ENCODE assay signal across 8 cellular contexts in the genomic region with DNA sequence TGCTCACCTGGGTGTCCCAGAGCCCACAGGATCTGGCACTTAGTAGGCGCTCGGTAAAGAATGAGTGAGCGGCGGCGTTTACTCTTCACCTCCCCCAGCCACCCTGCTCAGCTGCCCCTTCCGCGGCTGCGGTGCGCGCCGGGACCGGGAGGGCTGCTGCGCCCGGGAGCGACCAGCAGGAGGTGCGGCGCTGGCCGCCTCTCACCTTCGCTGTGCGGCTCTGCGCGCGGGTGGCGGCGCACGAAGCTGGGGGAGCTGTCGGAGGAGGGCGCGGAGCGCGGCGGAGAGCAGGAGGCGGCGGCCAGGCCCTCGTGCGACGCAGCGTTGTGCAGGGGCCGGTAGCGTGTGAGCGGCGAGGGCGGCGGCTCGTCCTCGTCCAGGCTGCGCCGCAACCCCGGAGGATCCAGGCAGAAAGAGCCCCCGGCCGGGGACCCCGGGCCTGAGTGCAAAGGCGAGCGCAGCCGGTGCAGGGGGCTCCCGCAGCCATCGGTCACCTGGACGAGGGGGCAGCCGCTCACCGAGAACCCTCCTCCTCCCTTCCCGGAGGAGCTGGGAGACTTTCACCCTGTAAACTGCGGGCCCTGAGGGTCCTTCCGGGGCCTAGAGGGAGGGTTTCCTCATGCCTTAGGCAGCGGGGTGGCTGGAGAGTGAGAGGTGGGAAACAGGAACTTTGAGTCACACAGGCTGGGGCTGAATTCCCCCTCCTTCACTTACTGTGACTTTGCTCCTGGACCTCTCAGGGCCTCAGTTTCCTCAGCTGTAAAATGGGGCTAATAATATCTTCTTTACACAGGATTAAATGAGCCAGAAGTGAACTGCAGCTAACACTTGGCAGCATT. TPM values are rescaled to one million over a fixed set of nuclear protein-coding genes. Genes with fewer than 3 reads are reported as not detected.
DNase-seq lines count a peak whose midpoint lies in the region; ATAC-seq, FAIRE-seq and TF ChIP-seq lines count a peak whose summit lies in the region.

No MANE protein-coding gene starts in this region.

- H3K36me3 ChIP-seq in gastroesophageal sphincter: no peaks in the 10 kb centered on the region
- H3K36me3 ChIP-seq in rectal smooth muscle tissue (ENCODE audit: control insufficient read depth, insufficient read depth, low read length): no peaks in the 10 kb centered on the region

- no peaks in the 10 kb centered on the region for H3K9me3 ChIP-seq in gastroesophageal sphincter

- peaks cover 6% of the 10 kb centered on the region for H3K27me3 ChIP-seq in gastroesophageal sphincter
- H3K27me3 ChIP-seq in rectal smooth muscle tissue (ENCODE audit: control insufficient read depth, insufficient read depth, low read length): no peaks in the 10 kb centered on the region

- peak overlapping the region in 1 of 2 donors; percentile 37 for H3K4me3 ChIP-seq in gastroesophageal sphincter
- peak overlapping the region; percentile 51 for H3K4me3 ChIP-seq in rectal smooth muscle tissue (ENCODE audit: low read length)

- peak; percentile 83 for FAIRE-seq in GM12891 (lab: Jason Lieb, UNC)

- H3K4me1 ChIP-seq in gastroesophageal sphincter (peaks cover 2 to 52% (median 12%) of the 10 kb centered on the region in 3 donors), rectal smooth muscle tissue (ENCODE audit: control insufficient read depth, insufficient read depth, low read length) (peaks cover 11% of the 10 kb centered on the region)

- TF ChIP-seq POLR2A in GM12891 (IDR thresholded peaks at IDR 0.05; ENCODE audit: low read depth, low read length): no peak
- TF ChIP-seq POLR2A in gastroesophageal sphincter (IDR thresholded peaks at IDR 0.05): no peak

- peak in 3 of 4 experiments; percentile 86 to 90 (median 88) for TF ChIP-seq CTCF in gastroesophageal sphincter (IDR thresholded peaks at IDR 0.05)

- H3K27ac ChIP-seq in gastroesophageal sphincter: peak overlapping the region in 3 of 4 donors; percentile 45 to 68 (median 67)
- no peak overlapping the region for H3K27ac ChIP-seq in rectal smooth muscle tissue (ENCODE audit: low read depth, low read length)

- no peak for TF ChIP-seq EP300 in gastroesophageal sphincter (IDR thresholded peaks at IDR 0.05)

- no peak overlapping the region for H3K9ac ChIP-seq in rectal smooth muscle tissue (ENCODE audit: low read length)

- peak; percentile 84 for ATAC-seq in gastroesophageal sphincter
- ATAC-seq in GM18909 (IDR thresholded peaks at IDR 0.05; ENCODE audit: poor library complexity, unreplicated experiment): no peak
- ATAC-seq in GM21381 (IDR thresholded peaks at IDR 0.05; ENCODE audit: unreplicated experiment): no peak

- peak; percentile 78 for DNase-seq in GM12891 (ENCODE audit: insufficient read length, low spot score)
- DNase-seq in NCI-H774 (lab: John Stamatoyannopoulos, UW): peak; percentile 84
- DNase-seq in activated T-helper 9 cell treated with anti-CD3 and anti-CD28 coated beads, Interleukin-2, amount 50 U/mL, for 16 hours (ENCODE audit: low read depth): peak; percentile 53
- DNase-seq in dedifferentiated amniotic fluid mesenchymal stem cell (ENCODE audit: extremely low spot score): no peak

- 30% methylated on average over 2 of the region's 64 CpGs; no CpG with 5 or more reads in 1 of the 2 donors for WGBS in gastroesophageal sphincter (ENCODE audit: low coverage in 1 of 2), 2 donors

TF ChIP-seq in GM12891, 5 proteins besides CTCF, POLR2A, EP300 and RAD21:
- no peak for TF ChIP-seq PAX5 (IDR thresholded peaks at IDR 0.05; ENCODE audit: insufficient read depth, low read length, severe bottlenecking)
- no peak for TF ChIP-seq POU2F2 (IDR thresholded peaks at IDR 0.05; ENCODE audit: low read depth, low read length)
- TF ChIP-seq SPI1 (IDR thresholded peaks at IDR 0.05; ENCODE audit: low read depth, low read length): no peak
- no peak for TF ChIP-seq POLR2AphosphoS5 (IDR thresholded peaks at IDR 0.05; ENCODE audit: low read depth, low read length)

RNA-seq across cellular contexts. Expression of gene SAMD14, which starts 12.5 kb away (rescaled TPM):
- polyA plus RNA-seq in GM12891 (2012; ENCODE audit: low read depth, missing spikeins): 0.72 TPM
- total RNA-seq in gastroesophageal sphincter: 1 to 10 TPM; 1.3 to 2.8 (median 2.3) TPM

RNA-seq across cellular contexts. Expression of gene PDK2, which starts 22.3 kb away (rescaled TPM):
- polyA plus RNA-seq in GM12891 (2012; ENCODE audit: low read depth, missing spikeins): 8.8 TPM
- total RNA-seq in gastroesophageal sphincter: 10 to 100 TPM; 31.6 to 70.6 (median 58.1) TPM

RNA-seq across cellular contexts. Expression of gene PPP1R9B, which starts 33.1 kb away (rescaled TPM):
- polyA plus RNA-seq in GM12891 (2012; ENCODE audit: low read depth, missing spikeins): 52.5 TPM
- total RNA-seq in gastroesophageal sphincter: 10 to 100 TPM; 23.3 to 38.1 (median 30.8) TPM

RNA-seq across cellular contexts. Expression of gene SGCA, which starts 48.4 kb away (rescaled TPM):
- polyA plus RNA-seq in GM12891 (2012; ENCODE audit: low read depth, missing spikeins): 1.3 TPM
- 100 to 1,000 TPM in 2 of 4 donors, 10 to 100 TPM in 2; 58.1 to 145 (median 93.4) TPM for total RNA-seq in gastroesophageal sphincter
